8 cellular contexts compared by ENCODE assay signal in genomic region chr13:39051157-39051556, GRCh38. TPM values are rescaled to one million over a fixed set of nuclear protein-coding genes. Genes with fewer than 3 reads are reported as not detected.
DNase-seq lines count a peak whose midpoint lies in the region; ATAC-seq lines count a peak whose summit lies in the region.

No MANE protein-coding gene starts in this region.

- intact Hi-C loops in left colon (cut with DNase I, micrococcal nuclease) = loop anchor here in 1 of 2 donors (10.0 kb wide), 1 partner anchor 564 kb away; no protein-coding TSS in a partner anchor

- DNase-seq in G401 (ENCODE audit: low spot score) = peak; percentile 75
- peak; percentile 48 for DNase-seq in LHCN-M2 (ENCODE audit: low read depth)
- peak; percentile 12 to 52 for DNase-seq in SW 1271 (lab: John Stamatoyannopoulos, UW)
- peak; percentile 81 for DNase-seq in inferior parietal cortex (ENCODE audit: extremely low spot score)
- no peak for DNase-seq in left colon

- in situ Hi-C loops in G401 (cut with HindIII; ENCODE audit: low sequenced_read_pairs) = no loop called here

- ATAC-seq in left colon = no peak
- no peak for ATAC-seq in HG03354 (IDR thresholded peaks at IDR 0.05; ENCODE audit: poor library complexity, severe bottlenecking, unreplicated experiment)
- no peak for ATAC-seq in GM19455 (IDR thresholded peaks at IDR 0.05; ENCODE audit: unreplicated experiment)
- no peak for ATAC-seq in HG03108 (IDR thresholded peaks at IDR 0.05; ENCODE audit: unreplicated experiment)

RNA-seq across cellular contexts. Expression of gene NHLRC3, which starts 12.9 kb away (rescaled TPM):
- 4.6 and 9.9 TPM in 2 replicates for total RNA-seq in G401 (2014; rRNA removed; shearing (Covaris generic))
- total RNA-seq in LHCN-M2 (2014; rRNA removed) = 10.3 and 11.9 TPM in 2 replicates
- polyA plus RNA-seq in LHCN-M2 (2012) = 3.5 TPM
- total RNA-seq in left colon = 10 to 100 TPM; 26.6 to 40.8 TPM

RNA-seq across cellular contexts. Expression of gene PROSER1, which starts 13.3 kb away (rescaled TPM):
- 11.8 and 17.1 TPM in 2 replicates for total RNA-seq in G401 (2014; rRNA removed; shearing (Covaris generic))
- 7.9 and 12.4 TPM in 2 replicates for total RNA-seq in LHCN-M2 (2014; rRNA removed)
- 7.8 TPM for polyA plus RNA-seq in LHCN-M2 (2012)
- total RNA-seq in left colon = 10 to 100 TPM; 35.3 to 64.8 TPM

Comparison
In these comparisons a context has a peak if more than half of its experiments do, and no peak if none do; other contexts are left out.
1. DNase-seq: peak in G401 (single experiment), LHCN-M2 (single experiment), SW 1271 (2 of 2) and inferior parietal cortex (single experiment); none in left colon (0 of 2).